In the genomic region with DNA sequence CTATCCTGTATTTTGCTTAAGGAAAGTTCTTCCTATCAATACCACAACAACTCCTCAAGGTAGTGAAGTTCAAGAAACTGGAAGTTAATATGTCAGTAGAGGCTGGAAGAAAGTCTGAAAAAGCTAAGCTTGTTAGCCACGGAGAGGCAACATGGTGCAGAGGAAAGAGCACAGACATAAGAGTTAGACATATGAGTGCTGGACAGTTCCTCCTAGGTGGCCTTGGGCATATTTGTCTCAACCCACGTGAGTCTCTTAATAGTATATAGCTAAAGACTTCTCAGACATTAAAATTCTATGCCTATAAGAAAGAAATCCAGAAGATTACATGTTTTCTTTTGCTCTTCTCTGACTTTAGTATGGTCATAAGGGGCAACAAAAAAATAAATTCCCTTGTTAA, we compare ENCODE assay signal across 17 cellular contexts. TPM values are rescaled to one million over a fixed set of nuclear protein-coding genes. Genes with fewer than 3 reads are reported as not detected.
A peak's percentile ranks its signal among the peaks of the same experiment; 100 is the strongest.
DNase-seq lines count a peak whose midpoint lies in the region; ATAC-seq and TF ChIP-seq lines count a peak whose summit lies in the region.
"Had no signal": no experiment of that assay in that cellular context is flagged by ENCODE, and none has a peak within 500 bp of the region (broad histone marks: within the 10 kb centered on the region; RNA-seq: fewer than 3 reads in every experiment).

No MANE protein-coding gene starts in this region.

- H3K4me3 ChIP-seq in GM23338 (no peak overlapping the region), HEK293 (ENCODE audit: low read depth, low read length) (no peak overlapping the region), epithelial cell of esophagus (ENCODE audit: low read length) (no peak overlapping the region), tibial nerve (no peak overlapping the region)

- TF ChIP-seq CTCF in GM23338 (conservative IDR thresholded peaks at IDR 0.05; ENCODE audit: low read depth in 2 of 2) (no peak), HEK293 (tag by site-specific recombination; IDR thresholded peaks at IDR 0.05) (no peak), epithelial cell of esophagus (IDR thresholded peaks at IDR 0.05; ENCODE audit: insufficient read depth, low read depth, low read length, missing control alignments) (no peak), tibial nerve (IDR thresholded peaks at IDR 0.05) (no peak)

- DNase-seq in GM23338 (ENCODE audit: low spot score), result no peak
- peak; percentile 1 for DNase-seq in RPMI7951 (ENCODE audit: low read depth)
- peak; percentile 24 for DNase-seq in epithelial cell of esophagus (ENCODE audit: low read depth)
- DNase-seq in tibial nerve (ENCODE audit: low spot score in 2 of 2), result no peak
- no peak for DNase-seq in activated CD4-positive, alpha-beta T cell treated with anti-CD3 and anti-CD28 coated beads, Interleukin-2, amount 10 ng/mL, durations not matched to agents 24 days and 14 days
- no peak for DNase-seq in activated CD4-positive, CD25-positive, alpha-beta regulatory T cell treated with anti-CD3 and anti-CD28 coated beads, Interleukin-2, amount 50 U/mL, for 72 hours
- DNase-seq: CD8-positive, alpha-beta T cell; COR-L47; DMS153; DMS79 treated with DMSO at 0.1 percent for 48 hours; EL; GOT3; H9; HFFc6 had no signal

- POLR2A ChIA-PET in HEK293 (lab: Yijun Ruan, JAX), result no interaction called here

- no peaks in the 10 kb centered on the region for H3K27me3 ChIP-seq in GM23338 (ENCODE audit: insufficient read depth)
- no peaks in the 10 kb centered on the region for H3K27me3 ChIP-seq in tibial nerve

- TF ChIP-seq POLR2A in tibial nerve (IDR thresholded peaks at IDR 0.05), result no peak

- H3K36me3 ChIP-seq in GM23338 (ENCODE audit: insufficient read depth), result no peaks in the 10 kb centered on the region
- H3K36me3 ChIP-seq in HEK293 (ENCODE audit: control insufficient read depth in 2 of 2, insufficient read depth in 1 of 2, low read length in 2 of 2), result no peaks in the 10 kb centered on the region
- H3K36me3 ChIP-seq in tibial nerve, result no peaks in the 10 kb centered on the region

- 51 to 54% methylated on average over 2 of the region's 2 CpGs for WGBS in tibial nerve, 2 donors

- no peak overlapping the region for H3K27ac ChIP-seq in GM23338 (ENCODE audit: low read depth)
- H3K27ac ChIP-seq in HEK293 (ENCODE audit: extremely low read depth, low read depth, low read length), result no peak overlapping the region
- H3K27ac ChIP-seq in tibial nerve, result no peak overlapping the region
- H3K27ac ChIP-seq: HL-60 had no signal

- H3K4me1 Mint-ChIP-seq in GM23338, result peaks cover 5% of the 10 kb centered on the region; the same call in 2 of the 3 replicates
- H3K4me1 Mint-ChIP-seq in activated CD4-positive, alpha-beta T cell treated with anti-CD3 and anti-CD28 coated beads, Interleukin-2, amount 10 ng/mL, durations not matched to agents 24 days and 14 days, result no peaks in the 10 kb centered on the region
- H3K4me1 Mint-ChIP-seq: CD14-positive monocyte had no signal

- no peaks in the 10 kb centered on the region for H3K27me3 Mint-ChIP-seq in GM23338 (ENCODE audit: insufficient read depth, low read depth, poor library complexity)
- H3K27me3 Mint-ChIP-seq in activated CD4-positive, alpha-beta T cell treated with anti-CD3 and anti-CD28 coated beads, Interleukin-2, amount 10 ng/mL, durations not matched to agents 24 days and 14 days, result peaks cover 8% of the 10 kb centered on the region

- no peak overlapping the region for H3K27ac Mint-ChIP-seq in GM23338
- no peak overlapping the region for H3K27ac Mint-ChIP-seq in activated CD4-positive, alpha-beta T cell treated with anti-CD3 and anti-CD28 coated beads, Interleukin-2, amount 10 ng/mL, durations not matched to agents 24 days and 14 days
- H3K27ac Mint-ChIP-seq: CD14-positive monocyte; CD8-positive, alpha-beta T cell; H9; HFFc6 had no signal

- H3K4me1 ChIP-seq in GM23338 (ENCODE audit: insufficient read depth) (peaks cover 2% of the 10 kb centered on the region; the same call in 1 of the 2 replicates), HEK293 (ENCODE audit: control insufficient read depth, insufficient read depth, low read length) (no peaks in the 10 kb centered on the region), tibial nerve (no peaks in the 10 kb centered on the region)

- CTCF ChIA-PET in HEK293 (lab: Yijun Ruan, JAX), result interaction anchor here (0.7 to 0.8 kb wide), 2 partner anchors 11 to 702 kb away, joined by 3 to 4 read pairs; no protein-coding TSS in a partner anchor

- no peaks in the 10 kb centered on the region for H3F3A ChIP-seq in GM23338 (replicated peaks; ENCODE audit: low read depth)

- no peaks in the 10 kb centered on the region for H3K36me3 Mint-ChIP-seq in GM23338 (ENCODE audit: low read depth)
- H3K36me3 Mint-ChIP-seq in activated CD4-positive, alpha-beta T cell treated with anti-CD3 and anti-CD28 coated beads, Interleukin-2, amount 10 ng/mL, durations not matched to agents 24 days and 14 days (ENCODE audit: low read depth), result no peaks in the 10 kb centered on the region
- H3K36me3 Mint-ChIP-seq: CD14-positive monocyte; CD8-positive, alpha-beta T cell had no signal

- no peaks in the 10 kb centered on the region for H3K9me3 ChIP-seq in HEK293 (ENCODE audit: control insufficient read depth, insufficient read depth, low read depth, low read length)
- peaks cover 0 to 21% (median 0%) of the 10 kb centered on the region in 4 donors for H3K9me3 ChIP-seq in tibial nerve

- TF ChIP-seq EP300 in tibial nerve (IDR thresholded peaks at IDR 0.05), result no peak

- no peak overlapping the region for H3K4me2 ChIP-seq in GM23338

- H4K20me1 ChIP-seq in GM23338 (replicated peaks; ENCODE audit: insufficient read depth), result no peaks in the 10 kb centered on the region

- H3K9me2 ChIP-seq in GM23338 (ENCODE audit: insufficient read depth), result no peaks in the 10 kb centered on the region

- H3K79me2 ChIP-seq in GM23338 (replicated peaks; ENCODE audit: insufficient read depth), result no peaks in the 10 kb centered on the region

- ATAC-seq in GM23338, result no peak
- ATAC-seq: CD8-positive, alpha-beta T cell had no signal

- no peak overlapping the region for H3K4me3 Mint-ChIP-seq in GM23338
- H3K4me3 Mint-ChIP-seq in activated CD4-positive, alpha-beta T cell treated with anti-CD3 and anti-CD28 coated beads, Interleukin-2, amount 10 ng/mL, durations not matched to agents 24 days and 14 days, result no peak overlapping the region
- H3K4me3 Mint-ChIP-seq: CD14-positive monocyte; CD8-positive, alpha-beta T cell; H9; HFFc6 had no signal

- H3K9me3 Mint-ChIP-seq in GM23338, result no peaks in the 10 kb centered on the region
- H3K9me3 Mint-ChIP-seq in activated CD4-positive, alpha-beta T cell treated with anti-CD3 and anti-CD28 coated beads, Interleukin-2, amount 10 ng/mL, durations not matched to agents 24 days and 14 days, result no peaks in the 10 kb centered on the region
- H3K9me3 Mint-ChIP-seq: CD8-positive, alpha-beta T cell; H9 had no signal

- intact Hi-C loops in activated CD4-positive, alpha-beta T cell treated with anti-CD3 and anti-CD28 coated beads, Interleukin-2, amount 10 ng/mL, durations not matched to agents 24 days and 14 days (cut with micrococcal nuclease), result no loop called here

- H2AFZ ChIP-seq in GM23338, result no peak overlapping the region

TF ChIP-seq in GM23338, 12 proteins besides CTCF, POLR2A, EP300 and RAD21 (continues in another document):
- TF ChIP-seq POLR2AphosphoS5 (IDR thresholded peaks at IDR 0.05; ENCODE audit: low read depth), result no peak

TF ChIP-seq in HEK293, 187 proteins besides CTCF, POLR2A, EP300 and RAD21:
- TF ChIP-seq ZNF133 (tag by site-specific recombination; IDR thresholded peaks at IDR 0.05) (no peak), ZNF350 (tag by site-specific recombination; IDR thresholded peaks at IDR 0.05) (no peak)
- TF ChIP-seq, protein P1, sequence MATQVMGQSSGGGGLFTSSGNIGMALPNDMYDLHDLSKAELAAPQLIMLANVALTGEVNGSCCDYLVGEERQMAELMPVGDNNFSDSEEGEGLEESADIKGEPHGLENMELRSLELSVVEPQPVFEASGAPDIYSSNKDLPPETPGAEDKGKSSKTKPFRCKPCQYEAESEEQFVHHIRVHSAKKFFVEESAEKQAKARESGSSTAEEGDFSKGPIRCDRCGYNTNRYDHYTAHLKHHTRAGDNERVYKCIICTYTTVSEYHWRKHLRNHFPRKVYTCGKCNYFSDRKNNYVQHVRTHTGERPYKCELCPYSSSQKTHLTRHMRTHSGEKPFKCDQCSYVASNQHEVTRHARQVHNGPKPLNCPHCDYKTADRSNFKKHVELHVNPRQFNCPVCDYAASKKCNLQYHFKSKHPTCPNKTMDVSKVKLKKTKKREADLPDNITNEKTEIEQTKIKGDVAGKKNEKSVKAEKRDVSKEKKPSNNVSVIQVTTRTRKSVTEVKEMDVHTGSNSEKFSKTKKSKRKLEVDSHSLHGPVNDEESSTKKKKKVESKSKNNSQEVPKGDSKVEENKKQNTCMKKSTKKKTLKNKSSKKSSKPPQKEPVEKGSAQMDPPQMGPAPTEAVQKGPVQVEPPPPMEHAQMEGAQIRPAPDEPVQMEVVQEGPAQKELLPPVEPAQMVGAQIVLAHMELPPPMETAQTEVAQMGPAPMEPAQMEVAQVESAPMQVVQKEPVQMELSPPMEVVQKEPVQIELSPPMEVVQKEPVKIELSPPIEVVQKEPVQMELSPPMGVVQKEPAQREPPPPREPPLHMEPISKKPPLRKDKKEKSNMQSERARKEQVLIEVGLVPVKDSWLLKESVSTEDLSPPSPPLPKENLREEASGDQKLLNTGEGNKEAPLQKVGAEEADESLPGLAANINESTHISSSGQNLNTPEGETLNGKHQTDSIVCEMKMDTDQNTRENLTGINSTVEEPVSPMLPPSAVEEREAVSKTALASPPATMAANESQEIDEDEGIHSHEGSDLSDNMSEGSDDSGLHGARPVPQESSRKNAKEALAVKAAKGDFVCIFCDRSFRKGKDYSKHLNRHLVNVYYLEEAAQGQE (tag by site-specific recombination; IDR thresholded peaks at IDR 0.05), result peak; percentile 86

RNA-seq across cellular contexts. Expression of gene RRP15, which starts 22.8 kb away (rescaled TPM):
- total RNA-seq in GM23338 (2014; rRNA removed; shearing (Covaris generic)), result 18.8 and 19.8 TPM in 2 replicates
- 80.5 and 86.5 TPM in 2 replicates for polyA plus RNA-seq in GM23338 (2016; fragmentation: Nextera tagmentation; extraction: Ambion mirVana)
- 5.3 and 6.2 TPM in 2 replicates for total RNA-seq in RPMI7951 (2014; rRNA removed; shearing (Covaris generic))
- total RNA-seq in tibial nerve, result 1 to 10 TPM; 6.3 to 9.6 (median 7.8) TPM
- 41.0 and 44.7 TPM in 2 replicates for total RNA-seq in activated CD4-positive, alpha-beta T cell treated with anti-CD3 and anti-CD28 coated beads, Interleukin-2, amount 10 ng/mL, durations not matched to agents 24 days and 14 days

Comparison
In these comparisons a context has a peak if more than half of its experiments do, and no peak if none do; other contexts are left out.
1. DNase-seq: peak in RPMI7951 (single experiment) and epithelial cell of esophagus (single experiment); none in GM23338 (single experiment), tibial nerve (0 of 2), activated CD4-positive, alpha-beta T cell treated with anti-CD3 and anti-CD28 coated beads, Interleukin-2, amount 10 ng/mL, durations not matched to agents 24 days and 14 days (single experiment) and activated CD4-positive, CD25-positive, alpha-beta regulatory T cell treated with anti-CD3 and anti-CD28 coated beads, Interleukin-2, amount 50 U/mL, for 72 hours (single experiment).